Comparison of ENCODE assay signal across 16 cellular contexts in genomic region chr7:18290865-18291264, GRCh38.
DNase-seq lines count a peak whose midpoint lies in the region; ATAC-seq and TF ChIP-seq lines count a peak whose summit lies in the region.
"Had no signal": no experiment of that assay in that cellular context is flagged by ENCODE, and none has a peak within 500 bp of the region (broad histone marks: within the 10 kb centered on the region; RNA-seq: fewer than 3 reads in every experiment).

No MANE protein-coding gene starts in this region.

- ATAC-seq in GM19372 (IDR thresholded peaks at IDR 0.05; ENCODE audit: low read depth, unreplicated experiment) (peak; percentile 28), PC-3 (peak; percentile 7; the same call in 1 of the 2 replicates), memory B cell (ENCODE audit: low read depth) (no peak), HG03565 (IDR thresholded peaks at IDR 0.05; ENCODE audit: unreplicated experiment) (no peak)

- H3K9ac ChIP-seq in BLaER1: peak overlapping the region; percentile 64
- H3K9ac ChIP-seq in PC-3 (ENCODE audit: low read length): no peak overlapping the region

- H3K4me3 Mint-ChIP-seq in memory B cell: peak overlapping the region; percentile 78

- H3K4me1 Mint-ChIP-seq in memory B cell: peaks cover 47% of the 10 kb centered on the region

- H3K27ac ChIP-seq in BLaER1 (peak overlapping the region; percentile 49; the same call in 1 of the 2 replicates), PC-3 (ENCODE audit: low read length) (no peak overlapping the region)
- H3K27ac ChIP-seq: breast epithelium, tibial nerve had no signal

- H3K27me3 Mint-ChIP-seq in memory B cell: no peaks in the 10 kb centered on the region

- H3K27me3 ChIP-seq in BLaER1 (no peaks in the 10 kb centered on the region), PC-3 (ENCODE audit: low read length) (no peaks in the 10 kb centered on the region)
- H3K27me3 ChIP-seq: breast epithelium, tibial nerve had no signal

- TF ChIP-seq CTCF in PC-3 (conservative IDR thresholded peaks at IDR 0.05; ENCODE audit: low read depth, low read length): no peak

- BruUV-seq in PC-3 (replicated peaks; lab: Mats Ljungman, UMichigan): no TSS peak

- CTCF ChIA-PET in PC-3 (lab: Charles Lee): no interaction called here

- H3K4me1 ChIP-seq in BLaER1: peaks cover 44% of the 10 kb centered on the region
- H3K4me1 ChIP-seq in PC-3 (ENCODE audit: insufficient read depth, low read length): peaks cover 15% of the 10 kb centered on the region; the same call in 1 of the 2 replicates
- H3K4me1 ChIP-seq: breast epithelium, tibial nerve had no signal

- H3K36me3 Mint-ChIP-seq in memory B cell: peaks cover 2% of the 10 kb centered on the region

- no peaks in the 10 kb centered on the region for H3K9me2 ChIP-seq in PC-3 (replicated peaks; ENCODE audit: low read length)

- no peaks in the 10 kb centered on the region for H3K9me3 Mint-ChIP-seq in memory B cell

- no peak overlapping the region for H2AFZ ChIP-seq in PC-3 (ENCODE audit: low read length)

- no peaks in the 10 kb centered on the region for H4K20me1 ChIP-seq in BLaER1
- no peaks in the 10 kb centered on the region for H4K20me1 ChIP-seq in PC-3 (ENCODE audit: low read length)

- H3K79me2 ChIP-seq in PC-3 (ENCODE audit: low read length): no peaks in the 10 kb centered on the region

- H3K36me3 ChIP-seq in BLaER1 (no peaks in the 10 kb centered on the region), PC-3 (ENCODE audit: low read depth, low read length) (no peaks in the 10 kb centered on the region)
- H3K36me3 ChIP-seq: breast epithelium, tibial nerve had no signal

- H3K4me3 ChIP-seq in BLaER1: peak overlapping the region; percentile 63
- H3K4me3 ChIP-seq in PC-3 (ENCODE audit: low read length): no peak overlapping the region

- H3K4me2 ChIP-seq in BLaER1: peak overlapping the region; percentile 81
- H3K4me2 ChIP-seq in PC-3 (ENCODE audit: low read length): no peak overlapping the region

- no peak for DNase-seq in PC-3
- no peak for DNase-seq in memory B cell (ENCODE audit: low spot score in 2 of 2)
- no peak for DNase-seq in AG08395 (ENCODE audit: low spot score)
- no peak for DNase-seq in ACHN
- no peak for DNase-seq in NCI-H2029 (lab: John Stamatoyannopoulos, UW)
- DNase-seq: activated gamma-delta T cell treated with Interleukin-2 at 50 U/mL for 16 hours; effector memory CD4-positive, alpha-beta T cell; foreskin fibroblast; NCI-H2081 treated with DMSO at 0.1 percent for 48 hours; NCI-H774; SHP77 had no signal

- POLR2A ChIA-PET in PC-3 (lab: Charles Lee; ENCODE audit: unreplicated experiment): no interaction called here

- intact Hi-C loops in PC-3 (cut with micrococcal nuclease): no loop called here

- H3F3A ChIP-seq in PC-3 (ENCODE audit: low read length, unreplicated experiment): no peaks in the 10 kb centered on the region

- H3K27ac Mint-ChIP-seq in memory B cell: peak overlapping the region; percentile 58

- H3K9me3 ChIP-seq in BLaER1: no peaks in the 10 kb centered on the region
- H3K9me3 ChIP-seq in PC-3 (ENCODE audit: low read length): no peaks in the 10 kb centered on the region
- H3K9me3 ChIP-seq: breast epithelium, tibial nerve had no signal

- in situ Hi-C loops in ACHN (cut with HindIII; ENCODE audit: low pct_ligation_motif_present, low pct_unique_long_range_greater_than_20kb, low sequenced_read_pairs): no loop called here

Comparison
In these comparisons a context has a peak if more than half of its experiments do, and no peak if none do; other contexts are left out.
1. ATAC-seq: peak in GM19372 (single experiment) and PC-3 (single experiment); none in memory B cell (single experiment) and HG03565 (single experiment).